21 cellular contexts compared by ENCODE assay signal in the genomic region with DNA sequence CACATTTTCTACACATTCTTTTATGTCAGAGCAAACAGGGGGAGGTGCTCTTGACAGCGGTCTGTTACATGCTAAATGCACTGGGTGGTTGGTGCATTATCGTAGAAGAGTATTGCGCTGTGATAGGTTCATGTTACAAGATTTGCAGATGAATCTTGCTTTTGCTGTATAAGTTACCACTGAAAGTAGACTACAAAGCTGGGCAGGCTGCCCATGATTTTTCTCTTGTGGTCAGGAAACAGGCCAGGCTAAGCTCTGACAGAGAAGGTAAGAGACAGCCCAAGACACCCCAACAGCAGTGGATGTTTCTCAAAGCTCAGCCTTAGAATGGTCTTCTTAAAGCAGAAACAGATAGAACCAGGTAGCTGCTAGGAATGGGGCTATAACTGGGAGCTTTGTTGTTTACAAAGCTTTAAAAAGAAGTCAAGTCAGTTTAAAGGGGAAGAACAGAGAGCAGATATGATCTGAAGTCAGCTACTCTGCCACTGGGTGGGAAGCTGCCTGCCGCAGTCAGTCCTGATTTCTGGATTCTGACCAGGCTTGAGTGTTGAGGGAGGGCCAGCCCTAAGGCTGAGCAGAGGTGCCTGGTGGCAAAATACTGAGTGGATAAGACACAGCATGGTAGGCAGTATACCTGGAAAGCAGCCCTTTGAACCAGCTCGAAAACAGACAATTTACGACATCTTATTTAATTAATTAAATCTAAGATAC. TPM values are rescaled to one million over a fixed set of nuclear protein-coding genes. Genes with fewer than 3 reads are reported as not detected.
DNase-seq lines count a peak whose midpoint lies in the region; TF ChIP-seq lines count a peak whose summit lies in the region.
"Had no signal": no experiment of that assay in that cellular context is flagged by ENCODE, and none has a peak within 500 bp of the region (broad histone marks: within the 10 kb centered on the region; RNA-seq: fewer than 3 reads in every experiment).

No MANE protein-coding gene starts in this region.

- WGBS in SK-N-SH (ENCODE audit: low lambda C conversion rate) = 16% methylated on average over 6 of the region's 6 CpGs
- 81% methylated on average over 6 of the region's 6 CpGs for WGBS in smooth muscle cell (ENCODE audit: low lambda C conversion rate)
- WGBS in lower leg skin, 2 donors = 59 to 75% methylated on average over 6 of the region's 6 CpGs

- H3K79me2 ChIP-seq in KMS-11 (ENCODE audit: insufficient read depth, low read depth) (no peaks in the 10 kb centered on the region), SK-N-SH (ENCODE audit: insufficient read depth) (no peaks in the 10 kb centered on the region), smooth muscle cell (ENCODE audit: low read depth) (no peaks in the 10 kb centered on the region)

- no peak for TF ChIP-seq CTCF in KMS-11 (conservative IDR thresholded peaks at IDR 0.05; ENCODE audit: low read depth, low read length)
- TF ChIP-seq CTCF in SK-N-SH (IDR thresholded peaks at IDR 0.05) = no peak
- TF ChIP-seq CTCF in smooth muscle cell (IDR thresholded peaks at IDR 0.05; ENCODE audit: borderline replicate concordance, insufficient read depth, poor library complexity, severe bottlenecking) = no peak
- no peak for TF ChIP-seq CTCF in lower leg skin (IDR thresholded peaks at IDR 0.05)

- no peak for TF ChIP-seq RAD21 in SK-N-SH (IDR thresholded peaks at IDR 0.05; ENCODE audit: low read length)

- H3K4me3 ChIP-seq in KMS-11 (IDR thresholded peaks at IDR 0.05; ENCODE audit: insufficient read depth, low read depth, low read length) = no peak overlapping the region
- H3K4me3 ChIP-seq in SK-N-SH (ENCODE audit: low read depth in 2 of 2, low read length in 1 of 2) = no peak overlapping the region
- no peak overlapping the region for H3K4me3 ChIP-seq in smooth muscle cell
- no peak overlapping the region for H3K4me3 ChIP-seq in lower leg skin (ENCODE audit: low read depth, poor library complexity, severe bottlenecking)
- H3K4me3 ChIP-seq: adrenal gland; BLaER1 treated with 17β-estradiol and CSF1 and Interleukin-3, amounts not matched to agents 10 nM and 100 nM had no signal

- H3F3A ChIP-seq in SK-N-SH (replicated peaks; ENCODE audit: insufficient read depth) (no peaks in the 10 kb centered on the region), smooth muscle cell (ENCODE audit: low read depth) (no peaks in the 10 kb centered on the region)

- H3K9me2 ChIP-seq in SK-N-SH = no peaks in the 10 kb centered on the region

- no peaks in the 10 kb centered on the region for H3K36me3 ChIP-seq in KMS-11 (ENCODE audit: insufficient read depth)
- H3K36me3 ChIP-seq in SK-N-SH (replicated peaks in 1 of 2; ENCODE audit: control insufficient read depth in 1 of 2, insufficient read depth in 2 of 2, low read length in 1 of 2) = no peaks in the 10 kb centered on the region
- no peaks in the 10 kb centered on the region for H3K36me3 ChIP-seq in smooth muscle cell (ENCODE audit: low read depth)
- H3K36me3 ChIP-seq: adrenal gland; BLaER1 treated with 17β-estradiol and CSF1 and Interleukin-3, amounts not matched to agents 10 nM and 100 nM had no signal

- no peak overlapping the region; the same call in 1 of the 2 replicates for H3K9ac ChIP-seq in KMS-11
- H3K9ac ChIP-seq in SK-N-SH = no peak overlapping the region
- H3K9ac ChIP-seq in smooth muscle cell (ENCODE audit: low read depth) = no peak overlapping the region
- H3K9ac ChIP-seq: BLaER1 treated with 17β-estradiol and CSF1 and Interleukin-3, amounts not matched to agents 10 nM and 100 nM had no signal

- no peak for TF ChIP-seq EP300 in SK-N-SH (IDR thresholded peaks at IDR 0.05; ENCODE audit: borderline replicate concordance in 1 of 2, low read depth in 1 of 2, low read length in 1 of 2)

- in situ Hi-C loops in G401 (cut with HindIII; ENCODE audit: low sequenced_read_pairs) = no loop called here

- POLR2A ChIA-PET in SK-N-SH (lab: Yijun Ruan, JAX) = no interaction called here

- peak overlapping the region; percentile 51; the same call in 1 of the 2 replicates for H3K27ac ChIP-seq in KMS-11
- H3K27ac ChIP-seq in SK-N-SH (ENCODE audit: low read depth in 2 of 2, low read length in 1 of 2) = no peak overlapping the region
- no peak overlapping the region for H3K27ac ChIP-seq in smooth muscle cell (ENCODE audit: low read depth)
- H3K27ac ChIP-seq: adrenal gland; BLaER1 treated with 17β-estradiol and CSF1 and Interleukin-3, amounts not matched to agents 10 nM and 100 nM; RWPE1 had no signal

- intact Hi-C loops in lower leg skin (cut with DNase I; ENCODE audit: low total_unique reads) = no loop called here

- H3K27me3 ChIP-seq in KMS-11 (ENCODE audit: insufficient read depth, low read depth) (no peaks in the 10 kb centered on the region), SK-N-SH (ENCODE audit: insufficient read depth) (peaks cover 63% of the 10 kb centered on the region), smooth muscle cell (ENCODE audit: low read depth) (peaks cover 97% of the 10 kb centered on the region)
- H3K27me3 ChIP-seq: adrenal gland had no signal

- H3K4me1 ChIP-seq in KMS-11 (ENCODE audit: low read depth, poor library complexity, severe bottlenecking) (peaks cover 20% of the 10 kb centered on the region), SK-N-SH (ENCODE audit: control insufficient read depth in 1 of 2, insufficient read depth in 2 of 2, low read depth in 1 of 2, low read length in 1 of 2) (no peaks in the 10 kb centered on the region), smooth muscle cell (ENCODE audit: low read depth) (no peaks in the 10 kb centered on the region)
- H3K4me1 ChIP-seq: adrenal gland; BLaER1 treated with 17β-estradiol and CSF1 and Interleukin-3, amounts not matched to agents 10 nM and 100 nM had no signal

- peak; percentile 76 for DNase-seq in G401 (ENCODE audit: low spot score)
- no peak for DNase-seq in SK-N-SH
- peak; percentile 58 for DNase-seq in myocyte (ENCODE audit: low read depth)
- DNase-seq in smooth muscle cell (lab: John Stamatoyannopoulos, UW; ENCODE audit: unreplicated experiment) = no peak
- DNase-seq in effector CD8-positive, alpha-beta T cell (lab: John Stamatoyannopoulos, UW) = no peak
- DNase-seq in lower leg skin (ENCODE audit: low spot score in 2 of 2) = no peak
- no peak for DNase-seq in hypothalamus (lab: John Stamatoyannopoulos, UW)
- DNase-seq: activated CD4-positive, alpha-beta memory T cell treated with anti-CD3 and anti-CD28 coated beads, Interleukin-2, amount 10 ng/mL, durations not matched to agents 7 days and 5 days; activated T-cell treated with anti-CD3 and anti-CD28 coated beads for 4 hours; adrenal gland; glutamatergic neuron; left cardiac atrium; NCI-H1048; NCI-H1930; NCI-H510A; stimulated activated CD4-positive, alpha-beta T cell treated with anti-CD3 and anti-CD28 coated beads, Interleukin-12 subunit alpha, Interleukin-12 subunit beta, amount 100 ng/mL, for 4 hours; T1000 had no signal

- H3K9me3 ChIP-seq in SK-N-SH (no peaks in the 10 kb centered on the region), smooth muscle cell (replicated peaks; ENCODE audit: low read depth) (no peaks in the 10 kb centered on the region)
- H3K9me3 ChIP-seq: adrenal gland; BLaER1 treated with 17β-estradiol and CSF1 and Interleukin-3, amounts not matched to agents 10 nM and 100 nM had no signal

- CTCF ChIA-PET in SK-N-SH (lab: Yijun Ruan, JAX) = no interaction called here

- peak overlapping the region; percentile 28 for H2AFZ ChIP-seq in KMS-11 (ENCODE audit: low read depth)
- H2AFZ ChIP-seq in SK-N-SH (ENCODE audit: low read depth) = no peak overlapping the region
- H2AFZ ChIP-seq in smooth muscle cell (ENCODE audit: low read depth) = no peak overlapping the region

- TF ChIP-seq POLR2A in lower leg skin (IDR thresholded peaks at IDR 0.05) = no peak

- H4K20me1 ChIP-seq in KMS-11 (ENCODE audit: insufficient read depth) = no peaks in the 10 kb centered on the region
- no peaks in the 10 kb centered on the region for H4K20me1 ChIP-seq in SK-N-SH (ENCODE audit: insufficient read depth)
- H4K20me1 ChIP-seq in smooth muscle cell (ENCODE audit: low read depth) = no peaks in the 10 kb centered on the region
- H4K20me1 ChIP-seq: BLaER1 treated with 17β-estradiol and CSF1 and Interleukin-3, amounts not matched to agents 10 nM and 100 nM had no signal

- H3K4me2 ChIP-seq in KMS-11 (peak overlapping the region; percentile 71), SK-N-SH (no peak overlapping the region; the same call in 1 of the 2 replicates), smooth muscle cell (no peak overlapping the region)
- H3K4me2 ChIP-seq: BLaER1 treated with 17β-estradiol and CSF1 and Interleukin-3, amounts not matched to agents 10 nM and 100 nM had no signal

TF ChIP-seq in SK-N-SH, 30 proteins besides CTCF, POLR2A, EP300 and RAD21:
- TF ChIP-seq SIN3A (IDR thresholded peaks at IDR 0.05; ENCODE audit: borderline replicate concordance, low read depth, low read length) (no peak), TEAD4 (IDR thresholded peaks at IDR 0.05; ENCODE audit: borderline replicate concordance, insufficient read depth) (no peak), YY1 (IDR thresholded peaks at IDR 0.05; ENCODE audit: low read depth) (no peak), NFIC (IDR thresholded peaks at IDR 0.05; ENCODE audit: borderline replicate concordance) (0 out of 2 replicates have a peak, but pooled peaks have one; percentile 10)

RNA-seq across cellular contexts. Expression of gene KCNA1, which starts 9.4 kb away (rescaled TPM):
- not detected in 2 replicates for total RNA-seq in G401 (2014; rRNA removed; shearing (Covaris generic))
- polyA plus RNA-seq in SK-N-SH (2012; rRNA removed) (0.08 TPM in 1 of 2 replicates, not detected in the other), smooth muscle cell (not detected in 2 replicates)
- polyA plus RNA-seq in SK-N-SH (2012; cell fraction: cytosol; rRNA removed) = 0.01 TPM in 2 replicates
- 0.01 and 0.04 TPM in 2 replicates for polyA plus RNA-seq in SK-N-SH (2012; cell fraction: nucleus; rRNA removed)
- total RNA-seq in myocyte (0.13 TPM in 1 of 2 replicates, not detected in the other), smooth muscle cell (not detected in 2 replicates), lower leg skin (1 to 10 TPM in 1 of 4 donors, under 1 TPM in 1, not detected in 2; 0.13 to 1.1 TPM)
- polyA plus RNA-seq in myocyte (2012) = not detected
- total RNA-seq: A673; activated CD4-positive, alpha-beta memory T cell treated with anti-CD3 and anti-CD28 coated beads, Interleukin-2, amount 10 ng/mL, durations not matched to agents 7 days and 5 days; adrenal gland; left cardiac atrium had no signal
- polyA plus RNA-seq: adrenal gland had no signal

Comparison
In these comparisons a context has a peak if more than half of its experiments do, and no peak if none do; other contexts are left out.
1. DNase-seq: peak in G401 (single experiment) and myocyte (single experiment); none in SK-N-SH (single experiment), smooth muscle cell (single experiment), effector CD8-positive, alpha-beta T cell (single experiment), lower leg skin (0 of 2) and hypothalamus (0 of 51).